ENCODE assay signal across 20 cellular contexts in the genomic region with DNA sequence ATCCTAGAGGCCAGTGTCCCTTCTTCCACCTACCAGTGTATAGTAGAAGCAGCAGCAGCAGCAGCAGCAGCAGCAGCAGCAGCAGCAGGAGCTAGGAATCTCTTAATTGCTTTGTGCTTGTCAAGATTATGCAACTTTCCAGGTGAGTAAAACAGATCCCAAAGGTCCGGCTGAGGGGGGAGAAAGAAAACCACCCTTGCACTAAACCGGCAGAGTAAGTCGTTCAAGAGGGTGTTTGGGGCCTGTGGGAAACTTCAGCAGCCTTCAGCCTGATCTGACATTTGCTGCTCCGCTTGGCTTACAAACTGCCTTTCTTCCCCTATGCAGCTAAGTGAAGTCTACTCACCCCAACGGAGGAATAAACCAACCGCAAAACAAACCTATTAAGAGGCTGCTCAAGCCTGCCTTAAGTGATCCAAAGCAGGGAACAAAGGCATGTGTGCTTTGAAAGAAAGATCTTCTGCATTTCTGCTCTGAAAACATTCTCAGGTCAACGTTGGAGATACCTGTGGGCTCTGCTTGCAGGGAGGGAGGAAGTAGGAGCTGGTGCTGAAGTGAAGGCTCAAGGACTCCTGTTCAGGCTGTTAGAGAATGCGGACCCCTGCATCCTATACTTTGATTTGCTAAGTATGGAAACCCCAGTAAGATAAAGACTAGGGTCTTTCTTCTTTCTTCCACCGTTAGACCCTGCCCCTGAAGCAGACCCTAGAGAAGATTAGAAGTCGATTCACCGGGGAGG. TPM values are rescaled to one million over a fixed set of nuclear protein-coding genes. Genes with fewer than 3 reads are reported as not detected.
DNase-seq lines count a peak whose midpoint lies in the region; ATAC-seq and TF ChIP-seq lines count a peak whose summit lies in the region.
"Had no signal": no experiment of that assay in that cellular context is flagged by ENCODE, and none has a peak within 500 bp of the region (broad histone marks: within the 10 kb centered on the region; RNA-seq: fewer than 3 reads in every experiment).

No MANE protein-coding gene starts in this region.

- peak; percentile 23 for DNase-seq in activated CD8-positive, alpha-beta memory T cell treated with anti-CD3 and anti-CD28 coated beads, Interleukin-2, amount 50 U/mL, for 48 hours
- DNase-seq in activated CD8-positive, alpha-beta memory T cell treated with anti-CD3 and anti-CD28 coated beads, Interleukin-2, amount 10 ng/mL, durations not matched to agents 7 days and 5 days, result no peak
- DNase-seq in lung (ENCODE audit: low spot score) (peak; percentile 36), superior temporal gyrus (ENCODE audit: extremely low spot score) (no peak), DMS 273 treated with DMSO at 0.1 percent for 48 hours (lab: John Stamatoyannopoulos, UW) (no peak), hypothalamus (lab: John Stamatoyannopoulos, UW) (no peak)
- DNase-seq: activated CD4-positive, CD25-positive, alpha-beta regulatory T cell treated with anti-CD3 and anti-CD28 coated beads, Interleukin-2, amount 50 U/mL, for 72 hours; activated gamma-delta T cell treated with Interleukin-2 at 50 U/mL for 16 hours; amygdala; C1 segment of cervical spinal cord; foreskin melanocyte; Kasumi-1; posterior cingulate gyrus; SJCRH30; small intestine had no signal

- H3K27me3 Mint-ChIP-seq in activated CD8-positive, alpha-beta memory T cell treated with anti-CD3 and anti-CD28 coated beads, Interleukin-2, amount 10 ng/mL, durations not matched to agents 7 days and 5 days, result peaks cover 33% of the 10 kb centered on the region
- peaks cover 3% of the 10 kb centered on the region for H3K27me3 Mint-ChIP-seq in brain

- H3K9me3 ChIP-seq in lung (ENCODE audit: control insufficient read depth in 2 of 2, insufficient read depth in 1 of 2, low read length in 1 of 2), result no peaks in the 10 kb centered on the region
- H3K9me3 ChIP-seq: A549, HAP-1, SJCRH30, tibial nerve had no signal

- H3K36me3 ChIP-seq in lung (ENCODE audit: control insufficient read depth in 2 of 2, insufficient read depth in 2 of 2, low read length in 2 of 2), result no peaks in the 10 kb centered on the region
- H3K36me3 ChIP-seq: HAP-1, SJCRH30, tibial nerve had no signal

- no peaks in the 10 kb centered on the region for H3K27me3 ChIP-seq in lung (ENCODE audit: control insufficient read depth, insufficient read depth)
- H3K27me3 ChIP-seq: SJCRH30, tibial nerve had no signal

- no peak overlapping the region for H3K27ac Mint-ChIP-seq in activated CD8-positive, alpha-beta memory T cell treated with anti-CD3 and anti-CD28 coated beads, Interleukin-2, amount 10 ng/mL, durations not matched to agents 7 days and 5 days
- peak overlapping the region; percentile 40 to 77 (median 56) for H3K27ac Mint-ChIP-seq in brain

- no peaks in the 10 kb centered on the region for H3K36me3 Mint-ChIP-seq in activated CD8-positive, alpha-beta memory T cell treated with anti-CD3 and anti-CD28 coated beads, Interleukin-2, amount 10 ng/mL, durations not matched to agents 7 days and 5 days
- H3K36me3 Mint-ChIP-seq in brain, result no peaks in the 10 kb centered on the region

- no peaks in the 10 kb centered on the region for H3K4me1 Mint-ChIP-seq in activated CD8-positive, alpha-beta memory T cell treated with anti-CD3 and anti-CD28 coated beads, Interleukin-2, amount 10 ng/mL, durations not matched to agents 7 days and 5 days
- H3K4me1 Mint-ChIP-seq in brain, result peaks cover 42% of the 10 kb centered on the region

- 73 to 77% methylated on average over 11 of the region's 11 CpGs for WGBS in lung, 2 donors

- H3K27ac ChIP-seq in lung (ENCODE audit: low read depth in 1 of 2, low read length in 1 of 2), result no peak overlapping the region
- H3K27ac ChIP-seq: A549, SJCRH30, tibial nerve had no signal

- ATAC-seq in activated CD8-positive, alpha-beta memory T cell treated with anti-CD3 and anti-CD28 coated beads, Interleukin-2, amount 10 ng/mL, durations not matched to agents 7 days and 5 days, result no peak
- ATAC-seq in lung (ENCODE audit: insufficient read depth, low FRiP score) (peak; percentile 27), GM19035 (IDR thresholded peaks at IDR 0.05; ENCODE audit: unreplicated experiment) (no peak)
- ATAC-seq: A549 had no signal

- H3K9me3 Mint-ChIP-seq in activated CD8-positive, alpha-beta memory T cell treated with anti-CD3 and anti-CD28 coated beads, Interleukin-2, amount 10 ng/mL, durations not matched to agents 7 days and 5 days (ENCODE audit: low read depth), result no peaks in the 10 kb centered on the region
- H3K9me3 Mint-ChIP-seq in brain, result peaks cover 0 to 3% (median 0%) of the 10 kb centered on the region in 5 experiments

- no peak overlapping the region for H3K4me3 ChIP-seq in lung
- H3K4me3 ChIP-seq: A549, HAP-1, SJCRH30, tibial nerve had no signal

- no peak for TF ChIP-seq CTCF in brain (conservative IDR thresholded peaks at IDR 0.05)
- TF ChIP-seq CTCF in lung (IDR thresholded peaks at IDR 0.05; ENCODE audit: control extremely low read depth, extremely low read depth), result no peak

- H3K4me3 Mint-ChIP-seq in activated CD8-positive, alpha-beta memory T cell treated with anti-CD3 and anti-CD28 coated beads, Interleukin-2, amount 10 ng/mL, durations not matched to agents 7 days and 5 days, result no peak overlapping the region
- H3K4me3 Mint-ChIP-seq in brain, result peak overlapping the region in 2 of 5 experiments; percentile 1 to 3

- CTCF ChIA-PET in activated CD8-positive, alpha-beta memory T cell treated with anti-CD3 and anti-CD28 coated beads, Interleukin-2, amount 10 ng/mL, durations not matched to agents 7 days and 5 days (lab: Charles Lee), result interaction anchor here (1.1 kb wide), 1 partner anchor 34 kb away, joined by 3 read pairs; no protein-coding TSS in a partner anchor

- peaks cover 0 to 1% of the 10 kb centered on the region in 2 donors for H3K4me1 ChIP-seq in lung (ENCODE audit: control insufficient read depth in 2 of 2, insufficient read depth in 2 of 2, low read length in 2 of 2)
- H3K4me1 ChIP-seq: A549 had no signal

RNA-seq across cellular contexts. Expression of gene DLG1, which starts 35.7 kb away (rescaled TPM):
- 10 to 100 TPM; 62.0 to 80.3 TPM for total RNA-seq in activated CD8-positive, alpha-beta memory T cell treated with anti-CD3 and anti-CD28 coated beads, Interleukin-2, amount 10 ng/mL, durations not matched to agents 7 days and 5 days
- polyA plus RNA-seq in brain (ENCODE audit: insufficient read depth, low read depth, low replicate concordance) (27.7 TPM), lung (10 to 100 TPM; 16.0 to 16.7 TPM)
- total RNA-seq in lung, result 100 to 1,000 TPM in 1 of 2 donors, 10 to 100 TPM in 1; 74.6 to 114 TPM

Comparison
In these comparisons a context has a peak if more than half of its experiments do, and no peak if none do; other contexts are left out.
1. DNase-seq: peak in activated CD8-positive, alpha-beta memory T cell treated with anti-CD3 and anti-CD28 coated beads, Interleukin-2, amount 50 U/mL, for 48 hours (single experiment) and lung (single experiment); none in activated CD8-positive, alpha-beta memory T cell treated with anti-CD3 and anti-CD28 coated beads, Interleukin-2, amount 10 ng/mL, durations not matched to agents 7 days and 5 days (single experiment), superior temporal gyrus (single experiment), DMS 273 treated with DMSO at 0.1 percent for 48 hours (single experiment) and hypothalamus (0 of 51).